In the genomic region with DNA sequence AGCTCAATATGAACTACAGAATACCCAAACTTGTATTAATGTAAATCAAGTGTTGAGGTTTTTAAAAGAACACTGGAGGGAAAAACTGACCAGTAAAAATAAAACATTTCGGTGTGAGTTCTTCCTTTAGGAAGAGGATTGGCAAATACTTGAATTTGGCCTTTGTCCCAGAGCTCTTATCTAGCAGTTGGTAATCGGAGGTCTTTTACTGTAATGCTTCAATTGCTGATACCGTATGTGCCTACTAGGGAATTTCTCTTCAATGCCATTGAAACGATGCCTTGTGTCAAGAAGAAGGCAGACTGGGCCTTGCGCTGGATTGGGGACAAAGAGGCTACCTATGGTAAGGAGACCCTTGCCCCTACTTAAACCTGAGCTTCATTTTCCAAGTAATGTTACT, we compare ENCODE assay signal across 13 cellular contexts. TPM values are rescaled to one million over a fixed set of nuclear protein-coding genes. Genes with fewer than 3 reads are reported as not detected.
DNase-seq lines count a peak whose midpoint lies in the region; ATAC-seq and TF ChIP-seq lines count a peak whose summit lies in the region.
"Had no signal": no experiment of that assay in that cellular context is flagged by ENCODE, and none has a peak within 500 bp of the region (broad histone marks: within the 10 kb centered on the region; RNA-seq: fewer than 3 reads in every experiment).

No MANE protein-coding gene starts in this region.

- CTCF ChIA-PET in activated CD8-positive, alpha-beta T cell treated with anti-CD3 and anti-CD28 coated beads, Interleukin-2, amount 10 ng/mL, durations not matched to agents 7 days and 5 days (lab: Charles Lee): interaction anchor here (0.6 to 10.2 kb wide), 4 partner anchors 177 to 439 kb away, joined by 4 to 139 read pairs (median 48); partner anchors contain the start of gene HPCAL1

- peaks cover 64% of the 10 kb centered on the region for H3K4me1 Mint-ChIP-seq in activated CD8-positive, alpha-beta T cell treated with anti-CD3 and anti-CD28 coated beads, Interleukin-2, amount 10 ng/mL, durations not matched to agents 7 days and 5 days (ENCODE audit: low read depth)
- H3K4me1 Mint-ChIP-seq in GM23338: peaks cover 49% of the 10 kb centered on the region

- peaks cover 0 to 86% (median 78%) of the 10 kb centered on the region in 11 experiments; a peak in 18 of 22 replicates for H3K36me3 ChIP-seq in BLaER1 treated with 17β-estradiol and CSF1 and Interleukin-3, amounts not matched to agents 10 nM and 100 nM
- H3K36me3 ChIP-seq in MM.1S (replicated peaks; ENCODE audit: insufficient read depth, low read length) (peaks cover 9% of the 10 kb centered on the region; the same call in 1 of the 2 replicates), GM23338 (ENCODE audit: insufficient read depth) (peaks cover 71% of the 10 kb centered on the region)
- H3K36me3 ChIP-seq: suprapubic skin had no signal

- peak overlapping the region; percentile 87 for H3K4me3 Mint-ChIP-seq in activated CD8-positive, alpha-beta T cell treated with anti-CD3 and anti-CD28 coated beads, Interleukin-2, amount 10 ng/mL, durations not matched to agents 7 days and 5 days
- no peak overlapping the region for H3K4me3 Mint-ChIP-seq in GM23338
- H3K4me3 Mint-ChIP-seq: H9 had no signal

- TF ChIP-seq POLR2A in erythroblast (IDR thresholded peaks at IDR 0.05; ENCODE audit: low read length): peak; percentile 51

- H3K9ac ChIP-seq in BLaER1 treated with 17β-estradiol and CSF1 and Interleukin-3, amounts not matched to agents 10 nM and 100 nM: peak overlapping the region in 9 of 11 experiments; percentile 3 to 96 (median 18); a peak in 10 of 22 replicates
- H3K9ac ChIP-seq in MM.1S (ENCODE audit: low read length): no peak overlapping the region

- H3K27me3 ChIP-seq in BLaER1 treated with 17β-estradiol and CSF1 and Interleukin-3, amounts not matched to agents 10 nM and 100 nM: no peaks in the 10 kb centered on the region
- H3K27me3 ChIP-seq in MM.1S (replicated peaks; ENCODE audit: insufficient read depth, low read length) (no peaks in the 10 kb centered on the region), GM23338 (ENCODE audit: insufficient read depth) (no peaks in the 10 kb centered on the region)
- H3K27me3 ChIP-seq: MG63 had no signal

- peak overlapping the region in 10 of 11 experiments; percentile 85 to 100 (median 92); a peak in 18 of 22 replicates for H3K4me2 ChIP-seq in BLaER1 treated with 17β-estradiol and CSF1 and Interleukin-3, amounts not matched to agents 10 nM and 100 nM
- H3K4me2 ChIP-seq in MM.1S (ENCODE audit: low read depth, low read length) (peak overlapping the region; percentile 36; the same call in 1 of the 2 replicates), GM23338 (no peak overlapping the region)

- TF ChIP-seq CTCF in MM.1S (IDR thresholded peaks at IDR 0.05; ENCODE audit: low read length) (no peak), GM23338 (conservative IDR thresholded peaks at IDR 0.05; ENCODE audit: low read depth in 2 of 2) (no peak)

- no peak for ATAC-seq in activated CD8-positive, alpha-beta T cell treated with anti-CD3 and anti-CD28 coated beads, Interleukin-2, amount 10 ng/mL, durations not matched to agents 7 days and 5 days
- no peak for ATAC-seq in GM23338

- H3K4me3 ChIP-seq in BLaER1 treated with 17β-estradiol and CSF1 and Interleukin-3, amounts not matched to agents 10 nM and 100 nM: peak overlapping the region in 1 of 10 experiments; percentile 82; a peak in 3 of 20 replicates
- no peak overlapping the region for H3K4me3 ChIP-seq in MM.1S (ENCODE audit: low read length)
- H3K4me3 ChIP-seq in GM23338: no peak overlapping the region
- H3K4me3 ChIP-seq: MG63, skin epidermis, suprapubic skin had no signal

- H3K9me2 ChIP-seq in MM.1S (replicated peaks; ENCODE audit: insufficient read depth, low read length) (no peaks in the 10 kb centered on the region), GM23338 (ENCODE audit: insufficient read depth) (no peaks in the 10 kb centered on the region)

- no peaks in the 10 kb centered on the region for H3K27me3 Mint-ChIP-seq in activated CD8-positive, alpha-beta T cell treated with anti-CD3 and anti-CD28 coated beads, Interleukin-2, amount 10 ng/mL, durations not matched to agents 7 days and 5 days (ENCODE audit: low read depth)
- peaks cover 6% of the 10 kb centered on the region for H3K27me3 Mint-ChIP-seq in GM23338 (ENCODE audit: insufficient read depth, low read depth, poor library complexity)

- H3K36me3 Mint-ChIP-seq in activated CD8-positive, alpha-beta T cell treated with anti-CD3 and anti-CD28 coated beads, Interleukin-2, amount 10 ng/mL, durations not matched to agents 7 days and 5 days (ENCODE audit: low read depth): peaks cover 86% of the 10 kb centered on the region
- H3K36me3 Mint-ChIP-seq in GM23338 (ENCODE audit: low read depth): peaks cover 85% of the 10 kb centered on the region

- peak overlapping the region; percentile 35 for H3K27ac Mint-ChIP-seq in activated CD8-positive, alpha-beta T cell treated with anti-CD3 and anti-CD28 coated beads, Interleukin-2, amount 10 ng/mL, durations not matched to agents 7 days and 5 days
- no peak overlapping the region for H3K27ac Mint-ChIP-seq in GM23338
- H3K27ac Mint-ChIP-seq: H9 had no signal

- peaks cover 33 to 75% (median 63%) of the 10 kb centered on the region in 10 experiments for H3K4me1 ChIP-seq in BLaER1 treated with 17β-estradiol and CSF1 and Interleukin-3, amounts not matched to agents 10 nM and 100 nM
- H3K4me1 ChIP-seq in MM.1S (ENCODE audit: low read length): peaks cover 15% of the 10 kb centered on the region
- H3K4me1 ChIP-seq in GM23338 (ENCODE audit: insufficient read depth): peaks cover 30% of the 10 kb centered on the region

- no peak overlapping the region for H2AFZ ChIP-seq in MM.1S (ENCODE audit: low read length)
- H2AFZ ChIP-seq in GM23338: no peak overlapping the region

- H3K27ac ChIP-seq in BLaER1 treated with 17β-estradiol and CSF1 and Interleukin-3, amounts not matched to agents 10 nM and 100 nM: peak overlapping the region in 2 of 11 experiments; percentile 12 to 97; a peak in 1 of 22 replicates
- H3K27ac ChIP-seq in MM.1S (ENCODE audit: low read length): no peak overlapping the region; the same call in 1 of the 2 replicates
- no peak overlapping the region for H3K27ac ChIP-seq in GM23338 (ENCODE audit: low read depth)
- H3K27ac ChIP-seq: skin epidermis, suprapubic skin had no signal

- DNase-seq in MM.1S (no peak), erythroblast (lab: John Stamatoyannopoulos, UW) (peak; percentile 53 to 66), NCI-H1694 (lab: John Stamatoyannopoulos, UW) (no peak), cortex of kidney (lab: John Stamatoyannopoulos, UW) (no peak), GM23338 (ENCODE audit: low spot score) (no peak), SHP77 (lab: John Stamatoyannopoulos, UW) (no peak)
- no peak for DNase-seq in activated CD8-positive, alpha-beta T cell treated with anti-CD3 and anti-CD28 coated beads, Interleukin-2, amount 10 ng/mL, durations not matched to agents 7 days and 5 days
- DNase-seq: activated T-cell treated with anti-CD3 and anti-CD28 coated beads, Interleukin-2, amount 50 U/mL, for 48 hours; H9; MG63 had no signal

- H3K9me3 ChIP-seq in BLaER1 treated with 17β-estradiol and CSF1 and Interleukin-3, amounts not matched to agents 10 nM and 100 nM (replicated peaks in 1 of 11): no peaks in the 10 kb centered on the region
- H3K9me3 ChIP-seq in MM.1S (replicated peaks; ENCODE audit: insufficient read depth, low read length): no peaks in the 10 kb centered on the region
- H3K9me3 ChIP-seq: MG63, suprapubic skin had no signal

- POLR2A ChIA-PET in activated CD8-positive, alpha-beta T cell treated with anti-CD3 and anti-CD28 coated beads, Interleukin-2, amount 10 ng/mL, durations not matched to agents 7 days and 5 days (lab: Charles Lee): interaction anchor here (0.6 to 1.7 kb wide), 7 partner anchors 9 to 47 kb away, joined by 3 to 8 read pairs (median 3); partner anchors contain the start of gene CYS1

- H3K9me3 Mint-ChIP-seq in activated CD8-positive, alpha-beta T cell treated with anti-CD3 and anti-CD28 coated beads, Interleukin-2, amount 10 ng/mL, durations not matched to agents 7 days and 5 days (ENCODE audit: insufficient read depth): no peaks in the 10 kb centered on the region
- H3K9me3 Mint-ChIP-seq in GM23338: no peaks in the 10 kb centered on the region; the same call in 1 of the 3 replicates
- H3K9me3 Mint-ChIP-seq: H9 had no signal

- H3K79me2 ChIP-seq in MM.1S (ENCODE audit: low read length): peaks cover 85% of the 10 kb centered on the region
- H3K79me2 ChIP-seq in GM23338 (replicated peaks; ENCODE audit: insufficient read depth): peaks cover 64% of the 10 kb centered on the region

- H3F3A ChIP-seq in MM.1S (ENCODE audit: insufficient read depth, low read length) (peaks cover 80% of the 10 kb centered on the region), GM23338 (replicated peaks; ENCODE audit: low read depth) (peaks cover 24% of the 10 kb centered on the region; the same call in 1 of the 2 replicates)

- H4K20me1 ChIP-seq in BLaER1 treated with 17β-estradiol and CSF1 and Interleukin-3, amounts not matched to agents 10 nM and 100 nM: peaks cover 0 to 87% (median 82%) of the 10 kb centered on the region in 11 experiments; a peak in 17 of 22 replicates
- H4K20me1 ChIP-seq in MM.1S (ENCODE audit: insufficient read depth, low read length) (peaks cover 5% of the 10 kb centered on the region; the same call in 1 of the 2 replicates), GM23338 (replicated peaks; ENCODE audit: insufficient read depth) (peaks cover 54% of the 10 kb centered on the region)

TF ChIP-seq in GM23338, 12 proteins besides CTCF, POLR2A, EP300 and RAD21 (continues in another document):
- TF ChIP-seq ETS1 (IDR thresholded peaks at IDR 0.05): no peak
- no peak for TF ChIP-seq ZNF114 (CRISPR knock-in tag; IDR thresholded peaks at IDR 0.05)
- no peak for TF ChIP-seq EZH2phosphoT487 (IDR thresholded peaks at IDR 0.05; ENCODE audit: unreplicated experiment)

RNA-seq across cellular contexts. Expression of gene RRM2, which starts 4.1 kb away (rescaled TPM):
- 100 to 1,000 TPM; 571 to 604 TPM for total RNA-seq in activated CD8-positive, alpha-beta T cell treated with anti-CD3 and anti-CD28 coated beads, Interleukin-2, amount 10 ng/mL, durations not matched to agents 7 days and 5 days
- total RNA-seq in GM23338 (2014; rRNA removed; shearing (Covaris generic)): 118 and 119 TPM in 2 replicates
- 84.3 and 108 TPM in 2 replicates for polyA plus RNA-seq in GM23338 (2016; fragmentation: Nextera tagmentation; extraction: Ambion mirVana)

RNA-seq across cellular contexts. Expression of gene CYS1, which starts 46.4 kb away (rescaled TPM):
- 1 to 10 TPM in 1 of 2 experiments, under 1 TPM in 1; 0.50 to 1.1 TPM for total RNA-seq in activated CD8-positive, alpha-beta T cell treated with anti-CD3 and anti-CD28 coated beads, Interleukin-2, amount 10 ng/mL, durations not matched to agents 7 days and 5 days
- 0.04 and 0.31 TPM in 2 replicates for total RNA-seq in GM23338 (2014; rRNA removed; shearing (Covaris generic))
- 0.30 and 0.32 TPM in 2 replicates for polyA plus RNA-seq in GM23338 (2016; fragmentation: Nextera tagmentation; extraction: Ambion mirVana)

Comparison
In these comparisons a context has a peak if more than half of its experiments do, and no peak if none do; other contexts are left out.
1. DNase-seq: peak in erythroblast (2 of 2); none in MM.1S (single experiment), activated CD8-positive, alpha-beta T cell treated with anti-CD3 and anti-CD28 coated beads, Interleukin-2, amount 10 ng/mL, durations not matched to agents 7 days and 5 days (single experiment), NCI-H1694 (single experiment), cortex of kidney (single experiment), GM23338 (single experiment) and SHP77 (0 of 2).